In the genomic region with DNA sequence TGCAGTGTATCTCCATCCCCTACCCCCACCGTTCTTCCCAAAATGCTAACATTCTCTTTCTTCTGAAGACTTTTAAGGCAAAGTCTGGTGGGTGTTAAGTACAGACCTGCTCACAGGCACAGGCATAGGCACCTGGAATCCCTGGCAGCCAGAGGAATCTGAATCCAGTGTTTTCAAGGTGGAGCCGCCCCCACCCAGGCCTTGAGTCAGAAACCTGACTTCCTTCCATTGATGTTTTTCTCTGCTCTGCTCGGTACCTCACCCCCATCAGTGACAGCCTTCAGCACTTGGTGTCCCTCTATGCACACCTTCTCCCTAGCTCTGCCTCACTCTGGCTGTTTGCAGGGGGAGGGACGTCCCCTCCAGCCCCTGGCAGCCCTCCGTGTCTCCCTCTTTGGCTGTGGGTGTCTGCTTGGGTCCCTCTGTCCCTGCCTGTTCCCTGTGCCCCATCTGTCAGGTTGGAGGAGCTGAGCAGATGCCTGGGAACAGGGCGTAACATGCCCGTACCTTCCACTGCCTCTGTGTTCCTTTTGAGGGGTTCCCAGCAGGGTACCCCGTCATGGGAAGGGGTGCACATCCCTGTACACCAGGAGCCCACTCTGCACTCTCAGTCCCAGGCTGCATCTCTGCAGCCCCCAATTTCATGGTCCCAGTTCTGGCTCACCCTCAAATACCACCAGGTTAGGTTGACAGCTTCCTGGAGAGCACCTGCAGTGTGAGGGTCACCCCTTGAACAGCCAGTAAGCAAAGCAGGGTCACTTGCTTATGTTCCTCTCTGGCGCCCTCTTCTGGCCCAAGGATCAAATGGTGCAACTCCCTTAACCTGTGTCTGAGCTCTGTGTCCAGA, we compare ENCODE assay signal across 8 cellular contexts. TPM values are rescaled to one million over a fixed set of nuclear protein-coding genes. Genes with fewer than 3 reads are reported as not detected.
A peak's percentile ranks its signal among the peaks of the same experiment; 100 is the strongest.
DNase-seq lines count a peak whose midpoint lies in the region; ATAC-seq and TF ChIP-seq lines count a peak whose summit lies in the region.

No MANE protein-coding gene starts in this region.

- peaks cover 16% of the 10 kb centered on the region for H3K4me1 Mint-ChIP-seq in endothelial cell (ENCODE audit: unreplicated experiment)

- peak overlapping the region; percentile 45 for H3K27ac Mint-ChIP-seq in endothelial cell (ENCODE audit: unreplicated experiment)

- peaks cover 12% of the 10 kb centered on the region for H3K27me3 Mint-ChIP-seq in endothelial cell (ENCODE audit: unreplicated experiment)

- peaks cover 27% of the 10 kb centered on the region for H3K36me3 Mint-ChIP-seq in endothelial cell (ENCODE audit: low read depth, unreplicated experiment)

- peak; percentile 72 for TF ChIP-seq CTCF in endothelial cell (IDR thresholded peaks at IDR 0.05; ENCODE audit: unreplicated experiment)

- H3K4me3 Mint-ChIP-seq in endothelial cell (ENCODE audit: unreplicated experiment), result peak overlapping the region; percentile 68

- H3K9me3 Mint-ChIP-seq in endothelial cell (ENCODE audit: unreplicated experiment), result no peaks in the 10 kb centered on the region

- no peak for ATAC-seq in HG02759 (IDR thresholded peaks at IDR 0.05; ENCODE audit: unreplicated experiment)

- peak; percentile 46 for DNase-seq in DMS114 treated with DMSO at 0.1 percent for 48 hours (lab: John Stamatoyannopoulos, UW; ENCODE audit: unreplicated experiment)
- peak; percentile 85 for DNase-seq in HPDE6-E6E7 (ENCODE audit: extremely low spot score)
- DNase-seq in NOMO-1 treated with dmso at 0.1 percent for 144 hours (lab: John Stamatoyannopoulos, UW; ENCODE audit: unreplicated experiment), result peak; percentile 18
- peak; percentile 55 to 61 for DNase-seq in activated CD8-positive, alpha-beta memory T cell treated with anti-CD3 and anti-CD28 coated beads for 4 hours (ENCODE audit: low read depth in 2 of 2)
- peak; percentile 85 for DNase-seq in endothelial cell (ENCODE audit: low spot score)
- DNase-seq in mucosa of gallbladder (ENCODE audit: low spot score), result peak; percentile 79
- DNase-seq in stimulated activated CD8-positive, alpha-beta memory T cell treated with anti-CD3 and anti-CD28 coated beads, Interleukin-7, amount 100 ng/mL, for 24 hours (ENCODE audit: low read depth), result peak; percentile 64

RNA-seq across cellular contexts. Expression of a gene that starts 6.7 kb away (rescaled TPM):
- total RNA-seq in endothelial cell (ENCODE audit: unreplicated experiment) (21.6 TPM), mucosa of gallbladder (43.9 TPM)

RNA-seq across cellular contexts. Expression of a gene that starts 7.1 kb away (rescaled TPM):
- total RNA-seq in endothelial cell (ENCODE audit: unreplicated experiment), result 69.2 TPM
- total RNA-seq in mucosa of gallbladder, result 82.5 TPM

RNA-seq across cellular contexts. Expression of a gene that starts 8.9 kb away (rescaled TPM):
- total RNA-seq in endothelial cell (ENCODE audit: unreplicated experiment), result 3.6 TPM
- 0.66 TPM for total RNA-seq in mucosa of gallbladder

Comparison
In these comparisons a context has a peak if more than half of its experiments do, and no peak if none do; other contexts are left out.
1. DNase-seq: peak in every context shown above with its lines; median percentile 85 in HPDE6-E6E7; 85 in endothelial cell; 79 in mucosa of gallbladder; 64 in stimulated activated CD8-positive, alpha-beta memory T cell treated with anti-CD3 and anti-CD28 coated beads, Interleukin-7, amount 100 ng/mL, for 24 hours; 58 in activated CD8-positive, alpha-beta memory T cell treated with anti-CD3 and anti-CD28 coated beads for 4 hours; 46 in DMS114 treated with DMSO at 0.1 percent for 48 hours; 18 in NOMO-1 treated with dmso at 0.1 percent for 144 hours.